In the genomic region with DNA sequence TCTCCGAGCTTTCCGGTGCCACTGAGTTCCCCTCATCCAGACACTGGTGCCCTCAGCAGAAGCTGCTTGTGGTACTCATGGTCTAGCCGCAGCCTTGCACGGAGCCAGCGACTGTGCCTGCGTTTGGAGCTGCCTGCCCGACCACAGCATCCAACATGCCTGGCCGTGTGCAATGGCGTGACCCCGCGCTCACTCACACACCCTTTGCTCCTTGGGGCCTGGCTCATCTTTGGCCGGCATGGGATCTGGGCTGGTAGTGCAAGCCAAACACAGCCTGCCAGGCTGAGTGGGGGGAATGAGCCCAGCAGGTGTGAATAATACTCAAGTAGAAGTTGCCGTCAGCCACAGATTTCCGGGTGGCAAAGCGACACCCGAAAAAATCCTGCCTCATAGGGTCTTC, we compare ENCODE assay signal across 18 cellular contexts.
"Had no signal": no experiment of that assay in that cellular context is flagged by ENCODE, and none has a peak within 500 bp of the region (broad histone marks: within the 10 kb centered on the region; RNA-seq: fewer than 3 reads in every experiment).

No MANE protein-coding gene starts in this region.

- ATAC-seq: stimulated activated naive CD8-positive, alpha-beta T cell treated with anti-CD3 and anti-CD28 coated beads, Interleukin-15, amount 100 ng/mL, for 72 hours had no signal

- H3K27me3 ChIP-seq: ascending aorta, suprapubic skin had no signal

- H3K27me3 Mint-ChIP-seq: activated naive CD4-positive, alpha-beta T cell treated with anti-CD3 and anti-CD28 coated beads, Interleukin-2, amount 10 ng/mL, durations not matched to agents 7 days and 5 days; progenitor cell of endocrine pancreas; stimulated activated naive CD8-positive, alpha-beta T cell treated with anti-CD3 and anti-CD28 coated beads, Interleukin-15, amount 100 ng/mL, for 72 hours had no signal

- H3K4me1 ChIP-seq: ascending aorta, suprapubic skin had no signal

- H3K36me3 Mint-ChIP-seq: activated naive CD4-positive, alpha-beta T cell treated with anti-CD3 and anti-CD28 coated beads, Interleukin-2, amount 10 ng/mL, durations not matched to agents 7 days and 5 days had no signal

- H3K27ac ChIP-seq: ascending aorta, suprapubic skin had no signal

- DNase-seq: activated CD4-positive, alpha-beta T cell treated with anti-CD3 and anti-CD28 coated beads, Interleukin-2, amount 50 U/mL, for 1 hour; cortex of kidney; erythroblast; foreskin melanocyte; hypothalamus; nucleus accumbens; SK-N-SH; small intestine; stimulated activated CD4-positive, alpha-beta T cell treated with anti-CD3 and anti-CD28 coated beads, Interleukin-4, amount 100 ng/mL, for 1 hour; stimulated activated naive CD8-positive, alpha-beta T cell treated with anti-CD3 and anti-CD28 coated beads, Interleukin-15, amount 100 ng/mL, for 72 hours; T-helper 9 cell; trophoblast cell had no signal

- H3K4me3 Mint-ChIP-seq: activated naive CD4-positive, alpha-beta T cell treated with anti-CD3 and anti-CD28 coated beads, Interleukin-2, amount 10 ng/mL, durations not matched to agents 7 days and 5 days; nephron; stimulated activated naive CD8-positive, alpha-beta T cell treated with anti-CD3 and anti-CD28 coated beads, Interleukin-15, amount 100 ng/mL, for 72 hours had no signal

- H3K36me3 ChIP-seq: ascending aorta, suprapubic skin had no signal

- H3K4me3 ChIP-seq: ascending aorta, suprapubic skin had no signal

- H3K27ac Mint-ChIP-seq: activated naive CD4-positive, alpha-beta T cell treated with anti-CD3 and anti-CD28 coated beads, Interleukin-2, amount 10 ng/mL, durations not matched to agents 7 days and 5 days; activated T-helper 2 cell treated with anti-CD3 and anti-CD28 coated beads, Interferon-gamma antibody, Interleukin-2, Interleukin-4, amounts not matched to agents 10 μg/mL and 5 μg/mL and 100 μg/mL, durations not matched to agents 14 hours and 24 hours and 36 hours; nephron; progenitor cell of endocrine pancreas; stimulated activated naive CD8-positive, alpha-beta T cell treated with anti-CD3 and anti-CD28 coated beads, Interleukin-15, amount 100 ng/mL, for 72 hours had no signal

- H3K4me1 Mint-ChIP-seq: activated naive CD4-positive, alpha-beta T cell treated with anti-CD3 and anti-CD28 coated beads, Interleukin-2, amount 10 ng/mL, durations not matched to agents 7 days and 5 days; nephron; stimulated activated naive CD8-positive, alpha-beta T cell treated with anti-CD3 and anti-CD28 coated beads, Interleukin-15, amount 100 ng/mL, for 72 hours had no signal
